ENCODE assay signal across 21 cellular contexts in genomic region chrY:12555005-12555404, GRCh38.
DNase-seq lines count a peak whose midpoint lies in the region; TF ChIP-seq lines count a peak whose summit lies in the region.
"Had no signal": no experiment of that assay in that cellular context is flagged by ENCODE, and none has a peak within 500 bp of the region (broad histone marks: within the 10 kb centered on the region; RNA-seq: fewer than 3 reads in every experiment).

No MANE protein-coding gene starts in this region.

- intact Hi-C loops in spleen (cut with DNase I; ENCODE audit: low total_unique reads) = no loop called here

- no peaks in the 10 kb centered on the region for H3K9me3 ChIP-seq in spleen
- H3K9me3 ChIP-seq: BLaER1 treated with 17β-estradiol and CSF1 and Interleukin-3, amounts not matched to agents 10 nM and 100 nM; stomach had no signal

- no peaks in the 10 kb centered on the region for H3K27me3 ChIP-seq in spleen (replicated peaks in 1 of 7)
- H3K27me3 ChIP-seq: BLaER1 treated with 17β-estradiol and CSF1 and Interleukin-3, amounts not matched to agents 10 nM and 100 nM; brain microvascular endothelial cell; stomach had no signal

- no peaks in the 10 kb centered on the region for H3K4me1 ChIP-seq in spleen
- H3K4me1 ChIP-seq: BLaER1 treated with 17β-estradiol and CSF1 and Interleukin-3, amounts not matched to agents 10 nM and 100 nM; stomach had no signal

- TF ChIP-seq CTCF in epithelial cell of proximal tubule (conservative IDR thresholded peaks at IDR 0.05; ENCODE audit: low read depth, low read length) (no peak), spleen (IDR thresholded peaks at IDR 0.05 in 8 of 11, conservative IDR thresholded peaks at IDR 0.05 in 3 of 11) (no peak)

- TF ChIP-seq POLR2A in spleen (IDR thresholded peaks at IDR 0.05) = no peak

- H3K4me3 ChIP-seq in epithelial cell of proximal tubule (ENCODE audit: low read depth, low read length) (no peak overlapping the region), skeletal muscle cell (ENCODE audit: low read depth, low read length) (no peak overlapping the region), spleen (no peak overlapping the region)
- H3K4me3 ChIP-seq: BLaER1 treated with 17β-estradiol and CSF1 and Interleukin-3, amounts not matched to agents 10 nM and 100 nM; stomach had no signal

- DNase-seq in GM03348 (ENCODE audit: low spot score) = peak; percentile 40
- DNase-seq in NCI-H226 = peak; percentile 68
- peak; percentile 10 for DNase-seq in epithelial cell of proximal tubule (ENCODE audit: low read depth)
- DNase-seq in skeletal muscle cell (ENCODE audit: low read depth) = peak; percentile 80
- no peak for DNase-seq in caudate nucleus (lab: John Stamatoyannopoulos, UW)
- no peak for DNase-seq in spleen
- no peak for DNase-seq in germinal center (ENCODE audit: low spot score)
- DNase-seq in occipital lobe (lab: John Stamatoyannopoulos, UW) = no peak
- DNase-seq: activated CD4-positive, alpha-beta T cell treated with anti-CD3 and anti-CD28 coated beads, Interleukin-2, amount 50 U/mL, for 4 hours; activated naive CD8-positive, alpha-beta T cell treated with anti-CD3 and anti-CD28 coated beads, Interleukin-2, amount 50 U/mL, for 24 hours; brain microvascular endothelial cell; glutamatergic neuron; mammary epithelial cell; NCI-H1417; NCI-H526; stimulated activated CD4-positive, alpha-beta T cell treated with anti-CD3 and anti-CD28 coated beads, Interleukin-4, amount 100 ng/mL, for 1 hour; stomach; T-helper 9 cell; trophoblast cell had no signal

- H3K27ac ChIP-seq in caudate nucleus (ENCODE audit: low read depth, low read length) (no peak overlapping the region), spleen (no peak overlapping the region)
- H3K27ac ChIP-seq: BLaER1 treated with 17β-estradiol and CSF1 and Interleukin-3, amounts not matched to agents 10 nM and 100 nM; brain microvascular endothelial cell; RWPE1; stomach had no signal

- no peaks in the 10 kb centered on the region for H3K36me3 ChIP-seq in spleen
- H3K36me3 ChIP-seq: BLaER1 treated with 17β-estradiol and CSF1 and Interleukin-3, amounts not matched to agents 10 nM and 100 nM; brain microvascular endothelial cell; stomach had no signal

- 93 to 100% (median 96%) methylated on average over 1 of the region's 1 CpG; no CpG with 5 or more reads in 2 of the 5 donors for WGBS in spleen, 5 donors

Comparison
In these comparisons a context has a peak if more than half of its experiments do, and no peak if none do; other contexts are left out.
1. DNase-seq: peak in GM03348 (single experiment), NCI-H226 (single experiment), epithelial cell of proximal tubule (single experiment) and skeletal muscle cell (single experiment); none in caudate nucleus (0 of 61), spleen (single experiment), germinal center (single experiment) and occipital lobe (single experiment).